Comparison of ENCODE assay signal across 8 cellular contexts in genomic region chr10:89217057-89217990, GRCh38. TPM values are rescaled to one million over a fixed set of nuclear protein-coding genes. Genes with fewer than 3 reads are reported as not detected.
DNase-seq lines count a peak whose midpoint lies in the region; ATAC-seq, FAIRE-seq and TF ChIP-seq lines count a peak whose summit lies in the region.

No MANE protein-coding gene starts in this region.

- H3K9me3 Mint-ChIP-seq in activated T-helper 2 cell treated with anti-CD3 and anti-CD28 coated beads, Interferon-gamma antibody, Interleukin-2, Interleukin-4, amounts not matched to agents 10 μg/mL and 5 μg/mL and 100 μg/mL, durations not matched to agents 14 hours and 24 hours and 36 hours, result no peaks in the 10 kb centered on the region

- H3K27ac ChIP-seq in foreskin keratinocyte, result no peak overlapping the region

- no peak for ATAC-seq in foreskin keratinocyte
- no peak for ATAC-seq in GM21528 (IDR thresholded peaks at IDR 0.05; ENCODE audit: low FRiP score, unreplicated experiment)

- H3K27me3 ChIP-seq in foreskin keratinocyte, result no peaks in the 10 kb centered on the region

- H3K27me3 Mint-ChIP-seq in activated T-helper 2 cell treated with anti-CD3 and anti-CD28 coated beads, Interferon-gamma antibody, Interleukin-2, Interleukin-4, amounts not matched to agents 10 μg/mL and 5 μg/mL and 100 μg/mL, durations not matched to agents 14 hours and 24 hours and 36 hours (ENCODE audit: low read depth), result peaks cover 1% of the 10 kb centered on the region

- H3K4me3 Mint-ChIP-seq in activated T-helper 2 cell treated with anti-CD3 and anti-CD28 coated beads, Interferon-gamma antibody, Interleukin-2, Interleukin-4, amounts not matched to agents 10 μg/mL and 5 μg/mL and 100 μg/mL, durations not matched to agents 14 hours and 24 hours and 36 hours (ENCODE audit: low read depth), result no peak overlapping the region

- no peaks in the 10 kb centered on the region for H3K36me3 Mint-ChIP-seq in activated T-helper 2 cell treated with anti-CD3 and anti-CD28 coated beads, Interferon-gamma antibody, Interleukin-2, Interleukin-4, amounts not matched to agents 10 μg/mL and 5 μg/mL and 100 μg/mL, durations not matched to agents 14 hours and 24 hours and 36 hours (ENCODE audit: low read depth)

- peaks cover 6% of the 10 kb centered on the region for H3K4me1 Mint-ChIP-seq in activated T-helper 2 cell treated with anti-CD3 and anti-CD28 coated beads, Interferon-gamma antibody, Interleukin-2, Interleukin-4, amounts not matched to agents 10 μg/mL and 5 μg/mL and 100 μg/mL, durations not matched to agents 14 hours and 24 hours and 36 hours (ENCODE audit: low read depth)

- no peaks in the 10 kb centered on the region for H3K4me1 ChIP-seq in foreskin keratinocyte

- peak; percentile 86 for TF ChIP-seq CTCF in foreskin keratinocyte (conservative IDR thresholded peaks at IDR 0.05)

- H3K27ac Mint-ChIP-seq in activated T-helper 2 cell treated with anti-CD3 and anti-CD28 coated beads, Interferon-gamma antibody, Interleukin-2, Interleukin-4, amounts not matched to agents 10 μg/mL and 5 μg/mL and 100 μg/mL, durations not matched to agents 14 hours and 24 hours and 36 hours, result no peak overlapping the region

- intact Hi-C loops in activated T-helper 2 cell treated with anti-CD3 and anti-CD28 coated beads, Interferon-gamma antibody, Interleukin-2, Interleukin-4, amounts not matched to agents 10 μg/mL and 5 μg/mL and 100 μg/mL, durations not matched to agents 14 hours and 24 hours and 36 hours (cut with micrococcal nuclease), result loop anchor here (1.0 to 5.0 kb wide), 3 partner anchors 282 to 380 kb away; no protein-coding TSS in a partner anchor

- DNase-seq in CD1c-positive myeloid dendritic cell (ENCODE audit: extremely low spot score), result peak; percentile 84
- peak; percentile 86 for DNase-seq in HT-29 (ENCODE audit: low spot score)
- peak; percentile 50 for DNase-seq in RPMI7951 (ENCODE audit: low read depth)
- peak; percentile 27 for DNase-seq in activated T-helper 2 cell treated with anti-CD3 and anti-CD28 coated beads, Interferon-gamma antibody, Interleukin-2, Interleukin-4, amounts not matched to agents 10 μg/mL and 5 μg/mL and 100 μg/mL, durations not matched to agents 14 hours and 24 hours and 36 hours (ENCODE audit: low spot score)
- peak in 1 of 2 donors; percentile 41 for DNase-seq in foreskin keratinocyte
- peak; percentile 91 for DNase-seq in pons (ENCODE audit: low spot score)
- peak; percentile 10 for DNase-seq in urothelium cell line (ENCODE audit: low spot score)

- FAIRE-seq in urothelium cell line (lab: Jason Lieb, UNC), result no peak

RNA-seq across cellular contexts. Expression of gene CH25H, which starts 10.2 kb away (rescaled TPM):
- not detected in 2 replicates for total RNA-seq in HT-29 (2014; rRNA removed; shearing (Covaris generic))
- 0.49 and 0.72 TPM in 2 replicates for total RNA-seq in RPMI7951 (2014; rRNA removed; shearing (Covaris generic))
- total RNA-seq in activated T-helper 2 cell treated with anti-CD3 and anti-CD28 coated beads, Interferon-gamma antibody, Interleukin-2, Interleukin-4, amounts not matched to agents 10 μg/mL and 5 μg/mL and 100 μg/mL, durations not matched to agents 14 hours and 24 hours and 36 hours, result not detected in 2 replicates
- not detected in 2 replicates for total RNA-seq in foreskin keratinocyte
- polyA plus RNA-seq in foreskin keratinocyte, result not detected in 2 replicates

RNA-seq across cellular contexts. Expression of gene LIPA, which starts 34.3 kb away (rescaled TPM):
- 10.2 and 10.7 TPM in 2 replicates for total RNA-seq in HT-29 (2014; rRNA removed; shearing (Covaris generic))
- 57.1 and 74.7 TPM in 2 replicates for total RNA-seq in RPMI7951 (2014; rRNA removed; shearing (Covaris generic))
- 12.9 and 13.6 TPM in 2 replicates for total RNA-seq in activated T-helper 2 cell treated with anti-CD3 and anti-CD28 coated beads, Interferon-gamma antibody, Interleukin-2, Interleukin-4, amounts not matched to agents 10 μg/mL and 5 μg/mL and 100 μg/mL, durations not matched to agents 14 hours and 24 hours and 36 hours
- 63.5 and 65.7 TPM in 2 replicates for total RNA-seq in foreskin keratinocyte
- 41.5 and 49.5 TPM in 2 replicates for polyA plus RNA-seq in foreskin keratinocyte
